29 cellular contexts compared by ENCODE assay signal in the genomic region with DNA sequence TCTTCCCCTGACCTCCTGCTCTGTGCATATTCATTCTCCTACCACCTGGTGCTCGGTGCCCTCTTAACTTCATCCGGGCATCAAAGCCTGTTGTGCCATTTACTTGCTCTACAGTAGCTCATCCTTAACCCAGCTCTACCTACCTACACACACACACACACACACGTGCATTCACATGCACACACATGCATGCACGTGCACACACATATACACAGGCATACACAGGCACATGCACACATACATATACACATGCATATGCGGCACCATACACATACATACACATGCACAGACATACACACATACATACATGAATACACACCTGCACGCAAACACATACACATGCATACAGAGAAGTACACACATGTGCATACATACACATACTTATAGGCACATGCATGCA. TPM values are rescaled to one million over a fixed set of nuclear protein-coding genes. Genes with fewer than 3 reads are reported as not detected.
DNase-seq lines count a peak whose midpoint lies in the region; ATAC-seq and TF ChIP-seq lines count a peak whose summit lies in the region.
"Had no signal": no experiment of that assay in that cellular context is flagged by ENCODE, and none has a peak within 500 bp of the region (broad histone marks: within the 10 kb centered on the region; RNA-seq: fewer than 3 reads in every experiment).

No MANE protein-coding gene starts in this region.

- peaks cover 46% of the 10 kb centered on the region for H3K4me1 Mint-ChIP-seq in activated CD8-positive, alpha-beta memory T cell treated with anti-CD3 and anti-CD28 coated beads, Interleukin-2, amount 10 ng/mL, durations not matched to agents 7 days and 5 days
- H3K4me1 Mint-ChIP-seq: activated B cell treated with CpG ODN at 0.5 μM for 24 hours, B cell had no signal

- no peak overlapping the region for H3K4me2 ChIP-seq in PC-9

- peaks cover 77% of the 10 kb centered on the region for H3K4me1 ChIP-seq in PC-9 (replicated peaks; ENCODE audit: insufficient read depth)
- H3K4me1 ChIP-seq: HAP-1, prostate gland had no signal

- H3F3A ChIP-seq in PC-9 (ENCODE audit: insufficient read depth, low read depth) = peaks cover 92% of the 10 kb centered on the region

- peaks cover 7% of the 10 kb centered on the region for H3K9me3 Mint-ChIP-seq in activated CD8-positive, alpha-beta memory T cell treated with anti-CD3 and anti-CD28 coated beads, Interleukin-2, amount 10 ng/mL, durations not matched to agents 7 days and 5 days (ENCODE audit: low read depth)

- no peak overlapping the region for H3K4me3 Mint-ChIP-seq in activated CD8-positive, alpha-beta memory T cell treated with anti-CD3 and anti-CD28 coated beads, Interleukin-2, amount 10 ng/mL, durations not matched to agents 7 days and 5 days
- H3K4me3 Mint-ChIP-seq: activated B cell treated with CpG ODN at 0.5 μM for 24 hours, B cell, immature natural killer cell had no signal

- POLR2A ChIA-PET in PC-9 (lab: Charles Lee; ENCODE audit: unreplicated experiment) = interaction anchor here (0.5 kb wide), 1 partner anchor 10 kb away, joined by 4 read pairs; no protein-coding TSS in a partner anchor

- no peak for TF ChIP-seq CTCF in PC-9 (conservative IDR thresholded peaks at IDR 0.05)

- H4K20me1 ChIP-seq in PC-9 (ENCODE audit: insufficient read depth) = no peaks in the 10 kb centered on the region

- H3K9me2 ChIP-seq in PC-9 (ENCODE audit: insufficient read depth) = no peaks in the 10 kb centered on the region

- intact Hi-C loops in PC-9 (cut with micrococcal nuclease; ENCODE audit: unreplicated experiment) = no loop called here

- no peak overlapping the region for H3K4me3 ChIP-seq in PC-9
- H3K4me3 ChIP-seq: body of pancreas, HAP-1, prostate gland, sigmoid colon, thoracic aorta had no signal

- peaks cover 17% of the 10 kb centered on the region; the same call in 1 of the 2 replicates for H3K36me3 ChIP-seq in PC-9 (ENCODE audit: low read depth)
- H3K36me3 ChIP-seq: HAP-1, prostate gland, sigmoid colon, thoracic aorta had no signal

- H3K9me3 ChIP-seq in PC-9 (ENCODE audit: insufficient read depth, low read depth) = no peaks in the 10 kb centered on the region
- H3K9me3 ChIP-seq: body of pancreas, HAP-1, prostate gland, sigmoid colon, thoracic aorta had no signal

- H3K27ac Mint-ChIP-seq in activated CD8-positive, alpha-beta memory T cell treated with anti-CD3 and anti-CD28 coated beads, Interleukin-2, amount 10 ng/mL, durations not matched to agents 7 days and 5 days = peak overlapping the region; percentile 5
- H3K27ac Mint-ChIP-seq: activated B cell treated with CpG ODN at 0.5 μM for 24 hours, B cell, immature natural killer cell had no signal

- H3K27ac ChIP-seq in PC-9 = peak overlapping the region; percentile 35; the same call in 1 of the 2 replicates
- peak overlapping the region; percentile 4 for H3K27ac ChIP-seq in caudate nucleus (ENCODE audit: low read depth, low read length)
- peak overlapping the region; percentile 68 for H3K27ac ChIP-seq in substantia nigra (ENCODE audit: low read depth, low read length, poor library complexity, severe bottlenecking)
- H3K27ac ChIP-seq: body of pancreas, prostate gland, thoracic aorta had no signal

- DNase-seq in activated CD8-positive, alpha-beta memory T cell treated with anti-CD3 and anti-CD28 coated beads, Interleukin-2, amount 10 ng/mL, durations not matched to agents 7 days and 5 days = no peak
- DNase-seq in activated CD8-positive, alpha-beta memory T cell treated with anti-CD3 and anti-CD28 coated beads for 24 hours = no peak
- DNase-seq in PC-9 = no peak
- no peak for DNase-seq in caudate nucleus (lab: John Stamatoyannopoulos, UW)
- no peak for DNase-seq in substantia nigra (lab: John Stamatoyannopoulos, UW)
- DNase-seq: activated B cell treated with CpG ODN at 0.5 μM for 24 hours; body of pancreas; cerebellar nuclear complex; DMS53; GDM1; immature natural killer cell; KBM-7; mesenchymal stem cell; NCI-H1105 treated with DMSO at 0.1 percent for 48 hours; NCI-H1930; NCI-H524 treated with DMSO at 0.1 percent for 48 hours; NK-92 treated with Interleukin-12 subunit alpha and Interleukin-12 subunit beta, amount 100 ng/mL, for 24 hours; PC-3; Right ventricle myocardium superior; stimulated activated naive CD4-positive, alpha-beta T cell had no signal

- H3K27me3 Mint-ChIP-seq in activated CD8-positive, alpha-beta memory T cell treated with anti-CD3 and anti-CD28 coated beads, Interleukin-2, amount 10 ng/mL, durations not matched to agents 7 days and 5 days = no peaks in the 10 kb centered on the region

- ATAC-seq in activated CD8-positive, alpha-beta memory T cell treated with anti-CD3 and anti-CD28 coated beads, Interleukin-2, amount 10 ng/mL, durations not matched to agents 7 days and 5 days = no peak
- ATAC-seq in HG03175 (IDR thresholded peaks at IDR 0.05; ENCODE audit: unreplicated experiment) (no peak), HG03469 (IDR thresholded peaks at IDR 0.05; ENCODE audit: unreplicated experiment) (no peak), GM19397 (IDR thresholded peaks at IDR 0.05; ENCODE audit: unreplicated experiment) (no peak)
- ATAC-seq: body of pancreas, PC-3 had no signal

- H3K36me3 Mint-ChIP-seq in activated CD8-positive, alpha-beta memory T cell treated with anti-CD3 and anti-CD28 coated beads, Interleukin-2, amount 10 ng/mL, durations not matched to agents 7 days and 5 days = peaks cover 1% of the 10 kb centered on the region

- BruUV-seq in PC-9 (replicated peaks; lab: Mats Ljungman, UMichigan) = no TSS peak

- no peaks in the 10 kb centered on the region for H3K27me3 ChIP-seq in PC-9 (ENCODE audit: insufficient read depth, low read depth)
- H3K27me3 ChIP-seq: body of pancreas, sigmoid colon had no signal

- no peak overlapping the region for H2AFZ ChIP-seq in PC-9

- H3K79me2 ChIP-seq in PC-9 (ENCODE audit: low read depth) = peaks cover 76% of the 10 kb centered on the region

- CTCF ChIA-PET in activated CD8-positive, alpha-beta memory T cell treated with anti-CD3 and anti-CD28 coated beads, Interleukin-2, amount 10 ng/mL, durations not matched to agents 7 days and 5 days (lab: Charles Lee) = interaction anchor here (0.7 to 1.9 kb wide), 2 partner anchors 17 to 40 kb away, joined by 3 to 6 read pairs; no protein-coding TSS in a partner anchor
- CTCF ChIA-PET in PC-9 (lab: Charles Lee) = no interaction called here

RNA-seq across cellular contexts. Expression of gene MAL, which starts 14.5 kb away (rescaled TPM):
- 100 to 1,000 TPM in 1 of 2 experiments, 10 to 100 TPM in 1; 54.6 to 178 TPM for total RNA-seq in activated CD8-positive, alpha-beta memory T cell treated with anti-CD3 and anti-CD28 coated beads, Interleukin-2, amount 10 ng/mL, durations not matched to agents 7 days and 5 days
- 146 and 171 TPM in 2 replicates for total RNA-seq in PC-9 (2021)
- total RNA-seq: activated B cell treated with CpG ODN at 0.5 μM for 24 hours, body of pancreas, MCF 10A, thoracic aorta had no signal

Comparison
In these comparisons a context has a peak if more than half of its experiments do, and no peak if none do; other contexts are left out.
1. H3K27ac ChIP-seq: peak in every context shown above with its lines; median percentile 68 in substantia nigra; 35 in PC-9; 4 in caudate nucleus.